1 cellular context compared by ENCODE assay signal in the genomic region with DNA sequence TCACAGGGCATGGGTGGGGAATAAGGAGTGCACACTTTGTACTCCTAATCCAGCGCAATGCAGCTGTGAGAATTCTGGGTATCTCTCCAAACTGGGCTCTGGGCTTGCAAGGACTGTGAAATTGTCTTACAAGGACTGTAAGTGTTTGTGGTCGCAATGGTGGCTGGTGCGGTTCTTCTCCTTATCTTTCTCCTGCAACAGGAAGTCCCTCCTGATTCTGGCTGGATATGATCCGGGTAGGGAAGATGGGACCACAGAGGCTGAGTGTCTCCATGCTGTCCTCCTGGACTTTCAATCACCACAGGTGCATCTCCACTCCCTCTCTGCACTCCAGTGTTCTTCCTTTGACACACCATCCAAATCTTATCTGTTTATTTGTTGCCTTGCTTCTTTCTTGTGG.
TF ChIP-seq lines count a peak whose summit lies in the region.

No MANE protein-coding gene starts in this region.

TF ChIP-seq in K562, 482 proteins besides CTCF, POLR2A, EP300 and RAD21 (continued from another document and continues in another):
- TF ChIP-seq, protein P1, sequence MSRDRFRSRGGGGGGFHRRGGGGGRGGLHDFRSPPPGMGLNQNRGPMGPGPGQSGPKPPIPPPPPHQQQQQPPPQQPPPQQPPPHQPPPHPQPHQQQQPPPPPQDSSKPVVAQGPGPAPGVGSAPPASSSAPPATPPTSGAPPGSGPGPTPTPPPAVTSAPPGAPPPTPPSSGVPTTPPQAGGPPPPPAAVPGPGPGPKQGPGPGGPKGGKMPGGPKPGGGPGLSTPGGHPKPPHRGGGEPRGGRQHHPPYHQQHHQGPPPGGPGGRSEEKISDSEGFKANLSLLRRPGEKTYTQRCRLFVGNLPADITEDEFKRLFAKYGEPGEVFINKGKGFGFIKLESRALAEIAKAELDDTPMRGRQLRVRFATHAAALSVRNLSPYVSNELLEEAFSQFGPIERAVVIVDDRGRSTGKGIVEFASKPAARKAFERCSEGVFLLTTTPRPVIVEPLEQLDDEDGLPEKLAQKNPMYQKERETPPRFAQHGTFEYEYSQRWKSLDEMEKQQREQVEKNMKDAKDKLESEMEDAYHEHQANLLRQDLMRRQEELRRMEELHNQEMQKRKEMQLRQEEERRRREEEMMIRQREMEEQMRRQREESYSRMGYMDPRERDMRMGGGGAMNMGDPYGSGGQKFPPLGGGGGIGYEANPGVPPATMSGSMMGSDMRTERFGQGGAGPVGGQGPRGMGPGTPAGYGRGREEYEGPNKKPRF (IDR thresholded peaks at IDR 0.05; ENCODE audit: low read depth, low read length) = no peak
- no peak for TF ChIP-seq HNRNPL (IDR thresholded peaks at IDR 0.05; ENCODE audit: low read depth, low read length)
- TF ChIP-seq ESRRB (CRISPR knock-in tag; IDR thresholded peaks at IDR 0.05; ENCODE audit: borderline replicate concordance) = no peak
- TF ChIP-seq ZNF75A (CRISPR knock-in tag; IDR thresholded peaks at IDR 0.05) = no peak
- no peak for TF ChIP-seq ZNF134 (CRISPR knock-in tag; conservative IDR thresholded peaks at IDR 0.05)
- TF ChIP-seq TCF7L2 (IDR thresholded peaks at IDR 0.05; ENCODE audit: low read depth, low read length) = no peak
- TF ChIP-seq ZNF253 (CRISPR knock-in tag; conservative IDR thresholded peaks at IDR 0.05) = no peak
- TF ChIP-seq ATF2 (CRISPR knock-in tag; IDR thresholded peaks at IDR 0.05) = no peak
- no peak for TF ChIP-seq SMARCB1 (IDR thresholded peaks at IDR 0.05; ENCODE audit: insufficient read length, low read depth)
- TF ChIP-seq L3MBTL2 (IDR thresholded peaks at IDR 0.05) = no peak
- peak; percentile 59 for TF ChIP-seq SOX6 (IDR thresholded peaks at IDR 0.05)
- no peak for TF ChIP-seq TAF1 (IDR thresholded peaks at IDR 0.05; ENCODE audit: control insufficient read depth, extremely low read depth, insufficient read depth, low read length, severe bottlenecking)
- TF ChIP-seq, protein P2, sequence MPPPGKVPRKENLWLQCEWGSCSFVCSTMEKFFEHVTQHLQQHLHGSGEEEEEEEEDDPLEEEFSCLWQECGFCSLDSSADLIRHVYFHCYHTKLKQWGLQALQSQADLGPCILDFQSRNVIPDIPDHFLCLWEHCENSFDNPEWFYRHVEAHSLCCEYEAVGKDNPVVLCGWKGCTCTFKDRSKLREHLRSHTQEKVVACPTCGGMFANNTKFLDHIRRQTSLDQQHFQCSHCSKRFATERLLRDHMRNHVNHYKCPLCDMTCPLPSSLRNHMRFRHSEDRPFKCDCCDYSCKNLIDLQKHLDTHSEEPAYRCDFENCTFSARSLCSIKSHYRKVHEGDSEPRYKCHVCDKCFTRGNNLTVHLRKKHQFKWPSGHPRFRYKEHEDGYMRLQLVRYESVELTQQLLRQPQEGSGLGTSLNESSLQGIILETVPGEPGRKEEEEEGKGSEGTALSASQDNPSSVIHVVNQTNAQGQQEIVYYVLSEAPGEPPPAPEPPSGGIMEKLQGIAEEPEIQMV (tag; conservative IDR thresholded peaks at IDR 0.05; ENCODE audit: low read depth) = no peak
- peak; percentile 49; the same call in 1 of the 2 replicates for TF ChIP-seq GABPA (tag; conservative IDR thresholded peaks at IDR 0.05; ENCODE audit: low read depth)
- no peak for TF ChIP-seq JUN (IDR thresholded peaks at IDR 0.05; ENCODE audit: borderline replicate concordance, low read depth, low read length)
- no peak for TF ChIP-seq JUN (CRISPR knock-in tag; IDR thresholded peaks at IDR 0.05; ENCODE audit: borderline replicate concordance)
- TF ChIP-seq STAT5B (CRISPR knock-in tag; IDR thresholded peaks at IDR 0.05) = no peak
- no peak for TF ChIP-seq ZKSCAN3 (CRISPR knock-in tag; IDR thresholded peaks at IDR 0.05)
- TF ChIP-seq ZNF655 (CRISPR knock-in tag; IDR thresholded peaks at IDR 0.05) = no peak
- no peak for TF ChIP-seq ETS1 (conservative IDR thresholded peaks at IDR 0.05; ENCODE audit: control insufficient read depth, low read depth, low read length)
- TF ChIP-seq RNF2 (IDR thresholded peaks at IDR 0.05) = no peak
- TF ChIP-seq, protein P3, sequence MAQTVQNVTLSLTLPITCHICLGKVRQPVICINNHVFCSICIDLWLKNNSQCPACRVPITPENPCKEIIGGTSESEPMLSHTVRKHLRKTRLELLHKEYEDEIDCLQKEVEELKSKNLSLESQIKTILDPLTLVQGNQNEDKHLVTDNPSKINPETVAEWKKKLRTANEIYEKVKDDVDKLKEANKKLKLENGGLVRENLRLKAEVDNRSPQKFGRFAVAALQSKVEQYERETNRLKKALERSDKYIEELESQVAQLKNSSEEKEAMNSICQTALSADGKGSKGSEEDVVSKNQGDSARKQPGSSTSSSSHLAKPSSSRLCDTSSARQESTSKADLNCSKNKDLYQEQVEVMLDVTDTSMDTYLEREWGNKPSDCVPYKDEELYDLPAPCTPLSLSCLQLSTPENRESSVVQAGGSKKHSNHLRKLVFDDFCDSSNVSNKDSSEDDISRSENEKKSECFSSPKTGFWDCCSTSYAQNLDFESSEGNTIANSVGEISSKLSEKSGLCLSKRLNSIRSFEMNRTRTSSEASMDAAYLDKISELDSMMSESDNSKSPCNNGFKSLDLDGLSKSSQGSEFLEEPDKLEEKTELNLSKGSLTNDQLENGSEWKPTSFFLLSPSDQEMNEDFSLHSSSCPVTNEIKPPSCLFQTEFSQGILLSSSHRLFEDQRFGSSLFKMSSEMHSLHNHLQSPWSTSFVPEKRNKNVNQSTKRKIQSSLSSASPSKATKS (CRISPR knock-in tag; IDR thresholded peaks at IDR 0.05) = no peak
- TF ChIP-seq RBBP5 (IDR thresholded peaks at IDR 0.05; ENCODE audit: borderline replicate concordance, insufficient read depth, low read length, poor library complexity, severe bottlenecking) = no peak
- TF ChIP-seq ESRRA (IDR thresholded peaks at IDR 0.05; ENCODE audit: borderline replicate concordance, low read depth) = peak; percentile 72; the same call in 1 of the 2 replicates
- TF ChIP-seq KDM2B (CRISPR knock-in tag; IDR thresholded peaks at IDR 0.05) = no peak
- no peak for TF ChIP-seq RB1 (IDR thresholded peaks at IDR 0.05; ENCODE audit: low read depth)
- TF ChIP-seq, protein P4, sequence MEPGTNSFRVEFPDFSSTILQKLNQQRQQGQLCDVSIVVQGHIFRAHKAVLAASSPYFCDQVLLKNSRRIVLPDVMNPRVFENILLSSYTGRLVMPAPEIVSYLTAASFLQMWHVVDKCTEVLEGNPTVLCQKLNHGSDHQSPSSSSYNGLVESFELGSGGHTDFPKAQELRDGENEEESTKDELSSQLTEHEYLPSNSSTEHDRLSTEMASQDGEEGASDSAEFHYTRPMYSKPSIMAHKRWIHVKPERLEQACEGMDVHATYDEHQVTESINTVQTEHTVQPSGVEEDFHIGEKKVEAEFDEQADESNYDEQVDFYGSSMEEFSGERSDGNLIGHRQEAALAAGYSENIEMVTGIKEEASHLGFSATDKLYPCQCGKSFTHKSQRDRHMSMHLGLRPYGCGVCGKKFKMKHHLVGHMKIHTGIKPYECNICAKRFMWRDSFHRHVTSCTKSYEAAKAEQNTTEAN (CRISPR knock-in tag; IDR thresholded peaks at IDR 0.05) = no peak
- TF ChIP-seq KLF6 (CRISPR knock-in tag; IDR thresholded peaks at IDR 0.05; ENCODE audit: borderline replicate concordance) = no peak
- TF ChIP-seq ZNF586 (CRISPR knock-in tag; conservative IDR thresholded peaks at IDR 0.05) = no peak
- no peak for TF ChIP-seq PRPF4 (IDR thresholded peaks at IDR 0.05; ENCODE audit: insufficient read depth, low read depth, low read length, poor library complexity, severe bottlenecking)
- no peak for TF ChIP-seq MAFF (IDR thresholded peaks at IDR 0.05; ENCODE audit: low read length)
- no peak for TF ChIP-seq RBM17 (IDR thresholded peaks at IDR 0.05; ENCODE audit: borderline replicate concordance, low read depth, low read length)
- TF ChIP-seq ETV5 (CRISPR knock-in tag; IDR thresholded peaks at IDR 0.05; ENCODE audit: low read depth) = peak; percentile 74
- TF ChIP-seq, protein P5, sequence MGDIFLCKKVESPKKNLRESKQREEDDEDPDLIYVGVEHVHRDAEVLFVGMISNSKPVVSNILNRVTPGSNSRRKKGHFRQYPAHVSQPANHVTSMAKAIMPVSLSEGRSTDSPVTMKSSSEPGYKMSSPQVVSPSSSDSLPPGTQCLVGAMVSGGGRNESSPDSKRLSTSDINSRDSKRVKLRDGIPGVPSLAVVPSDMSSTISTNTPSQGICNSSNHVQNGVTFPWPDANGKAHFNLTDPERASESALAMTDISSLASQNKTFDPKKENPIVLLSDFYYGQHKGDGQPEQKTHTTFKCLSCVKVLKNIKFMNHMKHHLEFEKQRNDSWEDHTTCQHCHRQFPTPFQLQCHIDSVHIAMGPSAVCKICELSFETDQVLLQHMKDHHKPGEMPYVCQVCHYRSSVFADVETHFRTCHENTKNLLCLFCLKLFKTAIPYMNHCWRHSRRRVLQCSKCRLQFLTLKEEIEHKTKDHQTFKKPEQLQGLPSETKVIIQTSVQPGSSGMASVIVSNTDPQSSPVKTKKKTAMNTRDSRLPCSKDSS (IDR thresholded peaks at IDR 0.05; ENCODE audit: low read depth, partially characterized antibody) = no peak
- TF ChIP-seq ZBTB34 (CRISPR knock-in tag; IDR thresholded peaks at IDR 0.05) = no peak
- TF ChIP-seq, protein P6, sequence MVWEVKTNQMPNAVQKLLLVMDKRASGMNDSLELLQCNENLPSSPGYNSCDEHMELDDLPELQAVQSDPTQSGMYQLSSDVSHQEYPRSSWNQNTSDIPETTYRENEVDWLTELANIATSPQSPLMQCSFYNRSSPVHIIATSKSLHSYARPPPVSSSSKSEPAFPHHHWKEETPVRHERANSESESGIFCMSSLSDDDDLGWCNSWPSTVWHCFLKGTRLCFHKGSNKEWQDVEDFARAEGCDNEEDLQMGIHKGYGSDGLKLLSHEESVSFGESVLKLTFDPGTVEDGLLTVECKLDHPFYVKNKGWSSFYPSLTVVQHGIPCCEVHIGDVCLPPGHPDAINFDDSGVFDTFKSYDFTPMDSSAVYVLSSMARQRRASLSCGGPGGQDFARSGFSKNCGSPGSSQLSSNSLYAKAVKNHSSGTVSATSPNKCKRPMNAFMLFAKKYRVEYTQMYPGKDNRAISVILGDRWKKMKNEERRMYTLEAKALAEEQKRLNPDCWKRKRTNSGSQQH (CRISPR knock-in tag; IDR thresholded peaks at IDR 0.05) = no peak
- TF ChIP-seq ZNF124 (CRISPR knock-in tag; IDR thresholded peaks at IDR 0.05) = no peak
- TF ChIP-seq CBFA2T2 (conservative IDR thresholded peaks at IDR 0.05) = peak; percentile 54
- TF ChIP-seq DACH1 (IDR thresholded peaks at IDR 0.05; ENCODE audit: partially characterized antibody) = no peak
- TF ChIP-seq, protein P7, sequence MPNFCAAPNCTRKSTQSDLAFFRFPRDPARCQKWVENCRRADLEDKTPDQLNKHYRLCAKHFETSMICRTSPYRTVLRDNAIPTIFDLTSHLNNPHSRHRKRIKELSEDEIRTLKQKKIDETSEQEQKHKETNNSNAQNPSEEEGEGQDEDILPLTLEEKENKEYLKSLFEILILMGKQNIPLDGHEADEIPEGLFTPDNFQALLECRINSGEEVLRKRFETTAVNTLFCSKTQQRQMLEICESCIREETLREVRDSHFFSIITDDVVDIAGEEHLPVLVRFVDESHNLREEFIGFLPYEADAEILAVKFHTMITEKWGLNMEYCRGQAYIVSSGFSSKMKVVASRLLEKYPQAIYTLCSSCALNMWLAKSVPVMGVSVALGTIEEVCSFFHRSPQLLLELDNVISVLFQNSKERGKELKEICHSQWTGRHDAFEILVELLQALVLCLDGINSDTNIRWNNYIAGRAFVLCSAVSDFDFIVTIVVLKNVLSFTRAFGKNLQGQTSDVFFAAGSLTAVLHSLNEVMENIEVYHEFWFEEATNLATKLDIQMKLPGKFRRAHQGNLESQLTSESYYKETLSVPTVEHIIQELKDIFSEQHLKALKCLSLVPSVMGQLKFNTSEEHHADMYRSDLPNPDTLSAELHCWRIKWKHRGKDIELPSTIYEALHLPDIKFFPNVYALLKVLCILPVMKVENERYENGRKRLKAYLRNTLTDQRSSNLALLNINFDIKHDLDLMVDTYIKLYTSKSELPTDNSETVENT (CRISPR knock-in tag; IDR thresholded peaks at IDR 0.05) = no peak
- TF ChIP-seq HDAC6 (IDR thresholded peaks at IDR 0.05; ENCODE audit: low read depth, low read length) = no peak
